ENCODE assay signal across 13 cellular contexts in the genomic region with DNA sequence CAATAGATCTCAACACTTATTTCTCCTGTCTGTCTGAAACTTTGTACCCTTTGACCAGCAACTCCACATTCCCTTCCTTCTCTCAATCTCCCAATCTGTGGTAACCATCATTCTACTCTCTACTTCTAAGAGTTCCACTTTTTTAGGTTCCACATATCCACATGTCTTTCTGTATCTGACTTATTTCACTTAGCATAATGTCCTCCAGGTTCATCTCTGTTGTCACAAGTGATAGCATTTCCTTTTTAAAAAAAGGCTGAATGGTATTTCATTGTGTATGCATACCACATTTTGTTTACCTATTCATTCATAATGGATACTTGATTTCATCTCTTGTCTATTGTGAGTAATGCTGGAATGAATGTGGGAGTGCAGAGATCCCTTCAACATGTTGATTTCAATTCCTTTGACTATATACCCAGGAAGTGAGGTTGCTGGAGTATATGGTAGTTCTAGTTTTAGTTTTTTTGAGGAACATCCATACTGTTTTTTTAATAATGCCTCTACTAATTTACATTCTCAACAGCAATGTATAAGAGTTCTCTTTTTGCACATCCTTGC.
"Had no signal": no experiment of that assay in that cellular context is flagged by ENCODE, and none has a peak within 500 bp of the region (broad histone marks: within the 10 kb centered on the region; RNA-seq: fewer than 3 reads in every experiment).

No MANE protein-coding gene starts in this region.

- H3K27ac ChIP-seq: right atrium auricular region, tibial nerve had no signal

- H3K4me3 Mint-ChIP-seq: activated CD8-positive, alpha-beta memory T cell treated with anti-CD3 and anti-CD28 coated beads, Interleukin-2, amount 10 ng/mL, durations not matched to agents 7 days and 5 days; activated naive CD4-positive, alpha-beta T cell treated with anti-CD3 and anti-CD28 coated beads, Interleukin-2, amount 50 U/mL, for 24 hours; activated T-cell treated with anti-CD3 and anti-CD28 coated beads, Interleukin-2, amount 50 U/mL, for 24 hours; natural killer cell; stimulated activated naive B cell treated with anti-CD40 and anti-IgM and Interleukin-4, amounts not matched to agents 10 μg/mL and 1 μg/mL and 100 μg/mL, for 72 hours; T-helper 2 cell treated with Interferon-gamma antibody and Interleukin-4, amounts not matched to agents 5 μg/mL and 100 μg/mL, for 36 hours had no signal

- H3K9me3 Mint-ChIP-seq: activated naive CD4-positive, alpha-beta T cell treated with anti-CD3 and anti-CD28 coated beads, Interleukin-2, amount 50 U/mL, for 24 hours; activated T-cell treated with anti-CD3 and anti-CD28 coated beads, Interleukin-2, amount 50 U/mL, for 24 hours; natural killer cell; T-helper 2 cell treated with Interferon-gamma antibody and Interleukin-4, amounts not matched to agents 5 μg/mL and 100 μg/mL, for 36 hours had no signal

- H3K27me3 ChIP-seq: right atrium auricular region, tibial nerve had no signal

- H3K27ac Mint-ChIP-seq: activated CD8-positive, alpha-beta memory T cell treated with anti-CD3 and anti-CD28 coated beads, Interleukin-2, amount 10 ng/mL, durations not matched to agents 7 days and 5 days; activated naive CD4-positive, alpha-beta T cell treated with anti-CD3 and anti-CD28 coated beads, Interleukin-2, amount 50 U/mL, for 24 hours; activated T-cell treated with anti-CD3 and anti-CD28 coated beads, Interleukin-2, amount 50 U/mL, for 24 hours; natural killer cell; stimulated activated naive B cell treated with anti-CD40 and anti-IgM and Interleukin-4, amounts not matched to agents 10 μg/mL and 1 μg/mL and 100 μg/mL, for 72 hours; T-helper 2 cell treated with Interferon-gamma antibody and Interleukin-4, amounts not matched to agents 5 μg/mL and 100 μg/mL, for 36 hours had no signal

- H3K4me1 Mint-ChIP-seq: stimulated activated naive B cell treated with anti-CD40 and anti-IgM and Interleukin-4, amounts not matched to agents 10 μg/mL and 1 μg/mL and 100 μg/mL, for 72 hours had no signal

- H3K36me3 Mint-ChIP-seq: natural killer cell had no signal

- H3K4me1 ChIP-seq: right atrium auricular region, tibial nerve had no signal

- H3K9me3 ChIP-seq: right atrium auricular region had no signal

- DNase-seq: activated CD8-positive, alpha-beta memory T cell treated with anti-CD3 and anti-CD28 coated beads, Interleukin-2, amount 10 ng/mL, durations not matched to agents 7 days and 5 days; activated effector memory CD4-positive, alpha-beta T cell treated with Interleukin-2 at 50 U/mL for 16 hours; activated T-cell treated with anti-CD3 and anti-CD28 coated beads, Interleukin-2, amount 50 U/mL, for 24 hours; amniotic stem cell; hippocampal formation; natural killer cell; posterior cingulate gyrus; small intestine; stimulated activated naive B cell treated with anti-CD40 and anti-IgM and Interleukin-4, amounts not matched to agents 10 μg/mL and 1 μg/mL and 100 μg/mL, for 72 hours had no signal

- ATAC-seq: activated CD8-positive, alpha-beta memory T cell treated with anti-CD3 and anti-CD28 coated beads, Interleukin-2, amount 10 ng/mL, durations not matched to agents 7 days and 5 days; natural killer cell; stimulated activated naive B cell treated with anti-CD40 and anti-IgM and Interleukin-4, amounts not matched to agents 10 μg/mL and 1 μg/mL and 100 μg/mL, for 72 hours had no signal

- H3K4me3 ChIP-seq: right atrium auricular region, tibial nerve had no signal

- H3K36me3 ChIP-seq: right atrium auricular region, tibial nerve had no signal
